11 cellular contexts compared by ENCODE assay signal in the genomic region with DNA sequence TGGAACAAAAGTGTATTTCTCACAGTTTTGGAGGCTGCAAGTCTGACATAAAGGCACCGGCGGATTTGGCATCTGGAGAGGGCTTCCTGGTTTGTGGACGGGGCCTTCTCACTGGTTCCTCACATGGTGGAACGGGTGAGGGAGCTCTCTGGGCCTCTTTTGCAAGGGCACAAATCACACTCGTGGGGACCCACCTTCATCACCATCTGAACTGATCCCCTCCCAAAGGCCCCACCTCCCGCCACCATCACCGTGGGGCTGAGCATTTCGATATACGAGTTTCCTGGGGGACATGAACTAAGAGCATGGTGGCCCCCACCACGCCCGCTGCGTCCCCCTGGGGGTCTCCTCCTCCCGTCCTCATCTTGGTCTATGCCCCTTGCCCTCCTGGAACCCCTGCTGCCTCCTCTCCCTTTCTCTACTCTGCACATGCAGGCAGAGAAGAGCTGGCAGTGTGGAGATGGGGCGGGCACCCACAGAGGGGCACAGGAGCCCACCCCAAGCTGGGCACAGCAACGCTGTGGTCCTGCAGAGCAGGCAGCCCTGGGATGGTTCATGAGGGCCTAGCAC. TPM values are rescaled to one million over a fixed set of nuclear protein-coding genes. Genes with fewer than 3 reads are reported as not detected.
"Had no signal": no experiment of that assay in that cellular context is flagged by ENCODE, and none has a peak within 500 bp of the region (broad histone marks: within the 10 kb centered on the region; RNA-seq: fewer than 3 reads in every experiment).

No MANE protein-coding gene starts in this region.

- H3K4me3 Mint-ChIP-seq: HFFc6, IgD-negative memory B cell had no signal

- H3K9ac ChIP-seq: GM23248 had no signal

- FAIRE-seq: HepG2 had no signal

- DNase-seq: GM23248, GOT3, H7, HFFc6 had no signal

- H2AFZ ChIP-seq: GM23248 had no signal

- H3K4me1 ChIP-seq: HAP-1 had no signal

- ATAC-seq: HCT116, HepG2 had no signal

- H3K27ac ChIP-seq: GM23248, HL-60 had no signal

- H3K4me3 ChIP-seq: GM23248, HAP-1 had no signal

- H3K9me3 ChIP-seq: HAP-1 had no signal

- H3K27ac Mint-ChIP-seq: HFFc6, IgD-negative memory B cell had no signal

- H3K36me3 ChIP-seq: HAP-1 had no signal

RNA-seq across cellular contexts. Expression of gene SPACA7, which starts 20.8 kb away (rescaled TPM):
- total RNA-seq: GM23248, H4, H7, HepG2, HFFc6, HT1080 had no signal
- polyA plus RNA-seq: GM23248, HepG2, IgD-negative memory B cell had no signal
